8 cellular contexts compared by ENCODE assay signal in the genomic region with DNA sequence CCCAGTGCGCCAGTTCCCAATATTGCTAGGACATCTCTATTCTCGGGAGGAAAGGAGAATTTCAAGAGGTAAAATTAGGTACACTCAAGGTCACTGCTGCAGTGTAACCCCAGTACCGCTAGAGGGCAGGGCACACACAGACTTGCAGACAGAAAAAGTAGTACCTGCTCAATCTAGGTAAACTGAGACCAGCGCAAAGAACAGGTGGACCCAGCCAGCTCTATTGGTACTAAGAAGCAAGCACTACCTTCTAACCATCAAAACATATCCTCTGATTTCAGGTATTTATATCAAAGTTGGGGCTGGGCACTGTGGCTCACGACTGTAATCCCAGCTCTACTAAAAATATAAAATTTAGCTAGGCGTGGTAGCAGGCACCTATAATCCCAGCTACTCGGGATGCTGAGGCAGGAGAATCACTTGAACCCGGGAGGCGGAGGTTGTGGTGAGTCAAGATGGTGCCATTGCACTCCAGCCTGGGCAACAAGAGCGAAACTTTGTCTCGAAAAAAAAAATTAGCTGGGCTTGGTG. TPM values are rescaled to one million over a fixed set of nuclear protein-coding genes. Genes with fewer than 3 reads are reported as not detected.
DNase-seq lines count a peak whose midpoint lies in the region; ATAC-seq lines count a peak whose summit lies in the region.

No MANE protein-coding gene starts in this region.

- in situ Hi-C loops in Caki2 (cut with HindIII; ENCODE audit: low pct_unique_long_range_greater_than_20kb, low sequenced_read_pairs) = no loop called here

- no peaks in the 10 kb centered on the region for H3K9me3 Mint-ChIP-seq in immature natural killer cell

- H3K27ac Mint-ChIP-seq in immature natural killer cell = peak overlapping the region; percentile 79 to 96 (median 90)

- H3K4me1 Mint-ChIP-seq in immature natural killer cell = peaks cover 53 to 56% of the 10 kb centered on the region in 2 donors

- peaks cover 13 to 31% (median 22%) of the 10 kb centered on the region in 3 donors for H3K27me3 Mint-ChIP-seq in immature natural killer cell (ENCODE audit: low read depth in 3 of 3)

- peak overlapping the region; percentile 43 to 73 (median 60) for H3K4me3 Mint-ChIP-seq in immature natural killer cell

- H3K36me3 Mint-ChIP-seq in immature natural killer cell = peaks cover 0 to 3% (median 0%) of the 10 kb centered on the region in 3 donors

- DNase-seq in Caki2 (ENCODE audit: low read depth) = peak; percentile 39
- peak; percentile 62 for DNase-seq in HT-29 (ENCODE audit: low spot score)
- DNase-seq in T follicular helper cell (ENCODE audit: low read depth) = peak; percentile 55
- DNase-seq in amniotic stem cell (lab: John Stamatoyannopoulos, UW) = peak; percentile 29
- peak; percentile 62 to 64 (median 63) for DNase-seq in immature natural killer cell
- DNase-seq in stimulated activated CD4-positive, alpha-beta T cell treated with anti-CD3 and anti-CD28 coated beads, Interleukin-1b, Interleukin-23, amount 100 ng/mL, for 48 hours = peak; percentile 64
- no peak for DNase-seq in mesenteric fat pad (ENCODE audit: low spot score)

- no peak for ATAC-seq in HG02870 (IDR thresholded peaks at IDR 0.05; ENCODE audit: unreplicated experiment)

RNA-seq across cellular contexts. Expression of gene WDR81, which starts 3.6 kb away (rescaled TPM):
- 2.9 and 3.7 TPM in 2 replicates for total RNA-seq in Caki2 (2014; rRNA removed; shearing (Covaris generic); ENCODE audit: low replicate concordance)
- total RNA-seq in HT-29 (2014; rRNA removed; shearing (Covaris generic)) = 35.8 and 39.2 TPM in 2 replicates
- polyA plus RNA-seq in immature natural killer cell = 10 to 100 TPM in 1 of 3 donors, 1 to 10 TPM in 2; 5.8 to 27.2 (median 6.4) TPM
- total RNA-seq in mesenteric fat pad = 47.4 TPM

RNA-seq across cellular contexts. Expression of gene TLCD2, which starts 10.7 kb away (rescaled TPM):
- 0.20 and 1.0 TPM in 2 replicates for total RNA-seq in Caki2 (2014; rRNA removed; shearing (Covaris generic); ENCODE audit: low replicate concordance)
- 0.56 and 0.97 TPM in 2 replicates for total RNA-seq in HT-29 (2014; rRNA removed; shearing (Covaris generic))
- polyA plus RNA-seq in immature natural killer cell = under 1 TPM in 1 of 3 donors, not detected in 2; 0.04 TPM
- 30.1 TPM for total RNA-seq in mesenteric fat pad

RNA-seq across cellular contexts. Expression of gene SERPINF2, which starts 21.8 kb away (rescaled TPM):
- total RNA-seq in Caki2 (2014; rRNA removed; shearing (Covaris generic); ENCODE audit: low replicate concordance) = 0.14 and 0.68 TPM in 2 replicates
- total RNA-seq in HT-29 (2014; rRNA removed; shearing (Covaris generic)) = 9.8 and 10.9 TPM in 2 replicates
- under 1 TPM in 1 of 3 donors, not detected in 2; 0.76 TPM for polyA plus RNA-seq in immature natural killer cell
- total RNA-seq in mesenteric fat pad = 29.3 TPM

RNA-seq across cellular contexts. Expression of gene PRPF8, which starts 36.3 kb away (rescaled TPM):
- total RNA-seq in Caki2 (2014; rRNA removed; shearing (Covaris generic); ENCODE audit: low replicate concordance) = 81.9 and 102 TPM in 2 replicates
- 92.7 and 92.8 TPM in 2 replicates for total RNA-seq in HT-29 (2014; rRNA removed; shearing (Covaris generic))
- 100 to 1,000 TPM in 1 of 3 donors, 10 to 100 TPM in 2; 57.0 to 198 (median 84.1) TPM for polyA plus RNA-seq in immature natural killer cell
- 225 TPM for total RNA-seq in mesenteric fat pad

RNA-seq across cellular contexts. Expression of gene SERPINF1, which starts 40.9 kb away (rescaled TPM):
- 5.2 TPM in 1 of 2 replicates, not detected in the other for total RNA-seq in Caki2 (2014; rRNA removed; shearing (Covaris generic); ENCODE audit: low replicate concordance)
- 1.1 and 5.0 TPM in 2 replicates for total RNA-seq in HT-29 (2014; rRNA removed; shearing (Covaris generic))
- polyA plus RNA-seq in immature natural killer cell = 1 to 10 TPM; 2.1 to 9.6 (median 3.3) TPM
- total RNA-seq in mesenteric fat pad = 1,175 TPM

Comparison
In these comparisons a context has a peak if more than half of its experiments do, and no peak if none do; other contexts are left out.
1. RNA of gene TLCD2, which starts 10.7 kb away (total RNA-seq): 30.1 TPM in mesenteric fat pad (single experiment); 0.20 to 1.0 TPM in Caki2 and 0.56 to 0.97 TPM in HT-29; every median in the first group is over 10 times any median in the second.